24 cellular contexts compared by ENCODE assay signal in the genomic region with DNA sequence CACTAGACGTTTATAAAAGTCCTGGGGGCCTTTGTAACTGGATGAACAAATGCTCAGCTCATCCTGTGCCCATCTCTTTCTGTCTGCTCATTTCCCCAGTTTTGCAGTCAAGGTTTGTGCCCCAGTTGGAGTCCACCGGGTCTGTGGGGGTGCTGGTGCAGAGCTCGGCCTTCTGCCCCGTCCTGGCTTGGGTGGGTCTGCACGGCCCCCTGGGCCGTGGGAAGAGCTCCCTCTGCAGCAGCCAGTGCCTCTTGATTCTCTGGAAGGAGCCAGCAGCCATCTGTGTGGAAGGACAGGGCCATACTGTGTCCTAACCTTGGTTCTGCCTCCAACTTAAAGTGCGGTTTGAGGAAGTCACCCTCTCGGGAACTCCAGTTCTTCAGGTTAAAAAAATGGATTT.
"Had no signal": no experiment of that assay in that cellular context is flagged by ENCODE, and none has a peak within 500 bp of the region (broad histone marks: within the 10 kb centered on the region; RNA-seq: fewer than 3 reads in every experiment).

No MANE protein-coding gene starts in this region.

- ATAC-seq: stimulated activated effector memory CD8-positive, alpha-beta T cell treated with anti-CD3 and anti-CD28 coated beads, Interleukin-12 subunit alpha, Interleukin-12 subunit beta, amount 100 ng/mL, for 72 hours; stimulated activated memory B cell treated with anti-CD40 and anti-IgM and Interleukin-4, amounts not matched to agents 10 μg/mL and 1 μg/mL and 100 μg/mL, for 72 hours; stimulated activated naive B cell treated with anti-CD40 and anti-IgM and Interleukin-4, amounts not matched to agents 10 μg/mL and 1 μg/mL and 100 μg/mL, for 72 hours; stimulated activated naive CD8-positive, alpha-beta T cell treated with anti-CD3 and anti-CD28 coated beads, Interleukin-15, amount 100 ng/mL, for 72 hours; stimulated activated naive CD8-positive, alpha-beta T cell treated with anti-CD3 and anti-CD28 coated beads, Interleukin-15, Interleukin-2, amounts not matched to agents 100 U/mL and 50 U/mL, for 24 hours; upper lobe of right lung had no signal

- H3K27me3 ChIP-seq: stomach, suprapubic skin, thyroid gland, transverse colon, upper lobe of left lung, upper lobe of right lung, uterus, vagina had no signal

- H3K9me3 ChIP-seq: stomach, suprapubic skin, thoracic aorta, thyroid gland, tibial artery, tibial nerve, transverse colon, upper lobe of left lung, upper lobe of right lung, uterus, vagina had no signal

- DNase-seq: stimulated activated CD4-positive, alpha-beta T cell treated with anti-CD3 and anti-CD28 coated beads, Interleukin-2, amount 100 ng/mL, for 48 hours; stimulated activated CD4-positive, alpha-beta T cell treated with anti-CD3 and anti-CD28 coated beads, Interleukin-4, amount 100 ng/mL, for 1 hour; stimulated activated CD4-positive, alpha-beta T cell treated with anti-CD3 and anti-CD28 coated beads, Interleukin-4, amount 100 ng/mL, for 24 hours; stimulated activated CD4-positive, alpha-beta T cell treated with anti-CD3 and anti-CD28 coated beads, Interleukin-4, amount 100 ng/mL, for 4 hours; stimulated activated CD8-positive, alpha-beta memory T cell treated with anti-CD3 and anti-CD28 coated beads, Interleukin-4, amount 100 ng/mL, for 48 hours; stimulated activated naive B cell treated with anti-CD40 and anti-IgM and Interleukin-4, amounts not matched to agents 10 μg/mL and 1 μg/mL and 100 μg/mL, for 72 hours; stimulated activated naive CD4-positive, alpha-beta T cell; stimulated activated naive CD4-positive, alpha-beta T cell treated with Interleukin-2 at 50 U/mL for 16 hours; stimulated activated naive CD8-positive, alpha-beta T cell treated with anti-CD3 and anti-CD28 coated beads, Interleukin-15, amount 100 ng/mL, for 72 hours; stimulated activated naive CD8-positive, alpha-beta T cell treated with anti-CD3 and anti-CD28 coated beads, Interleukin-15, Interleukin-2, amounts not matched to agents 100 U/mL and 50 U/mL, for 24 hours; stomach; substantia nigra; thyroid gland; tibial artery; transverse colon; upper lobe of left lung; upper lobe of right lung; uterus had no signal

- H3K36me3 ChIP-seq: stomach, suprapubic skin, thoracic aorta, thyroid gland, tibial artery, tibial nerve, transverse colon, upper lobe of left lung, upper lobe of right lung, uterus, vagina had no signal

- H3K4me3 ChIP-seq: stomach, suprapubic skin, thoracic aorta, thyroid gland, tibial artery, tibial nerve, transverse colon, upper lobe of left lung, upper lobe of right lung, uterus, vagina had no signal

- H3K27ac ChIP-seq: stomach, suprapubic skin, thoracic aorta, thyroid gland, tibial artery, tibial nerve, transverse colon, upper lobe of left lung, upper lobe of right lung, uterus, vagina had no signal

- H3K4me1 ChIP-seq: suprapubic skin, thyroid gland, tibial artery, tibial nerve, transverse colon, upper lobe of right lung, uterus, vagina had no signal
